Comparison of ENCODE assay signal across 18 cellular contexts in the genomic region with DNA sequence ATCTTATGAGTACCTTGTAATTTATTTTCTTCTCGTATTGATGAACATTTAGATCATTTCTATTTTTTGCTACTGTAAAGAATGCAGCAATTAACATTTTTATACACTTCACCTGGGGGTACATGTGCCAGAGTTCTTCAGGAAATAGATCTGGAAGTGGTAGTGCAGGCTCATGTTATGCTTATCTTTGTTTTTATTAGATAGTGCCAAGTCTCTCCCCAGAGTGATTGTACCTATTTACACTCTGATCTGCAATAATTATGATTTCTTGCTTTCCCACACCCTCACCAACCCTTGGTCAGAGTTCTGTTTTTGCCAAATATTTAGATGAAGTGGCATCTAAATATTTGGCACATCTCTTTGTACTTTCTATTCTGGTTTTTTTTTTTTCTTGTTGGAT. TPM values are rescaled to one million over a fixed set of nuclear protein-coding genes. Genes with fewer than 3 reads are reported as not detected.
A peak's percentile ranks its signal among the peaks of the same experiment; 100 is the strongest.
DNase-seq lines count a peak whose midpoint lies in the region; ATAC-seq and TF ChIP-seq lines count a peak whose summit lies in the region.
"Had no signal": no experiment of that assay in that cellular context is flagged by ENCODE, and none has a peak within 500 bp of the region (broad histone marks: within the 10 kb centered on the region; RNA-seq: fewer than 3 reads in every experiment).

No MANE protein-coding gene starts in this region.

- no peaks in the 10 kb centered on the region for H3K9me3 ChIP-seq in left ventricle myocardium inferior (replicated peaks)
- no peaks in the 10 kb centered on the region for H3K9me3 ChIP-seq in heart left ventricle
- no peaks in the 10 kb centered on the region for H3K9me3 ChIP-seq in PC-9 (ENCODE audit: insufficient read depth, low read depth)
- H3K9me3 ChIP-seq: BE2C, Caco-2, HAP-1 had no signal

- peaks cover 9% of the 10 kb centered on the region for H3K36me3 ChIP-seq in left ventricle myocardium inferior
- peaks cover 0 to 17% (median 4%) of the 10 kb centered on the region in 9 donors for H3K36me3 ChIP-seq in heart left ventricle
- H3K36me3 ChIP-seq in PC-9 (ENCODE audit: low read depth), result no peaks in the 10 kb centered on the region

- H3K79me2 ChIP-seq in PC-9 (ENCODE audit: low read depth), result peaks cover 17% of the 10 kb centered on the region

- intact Hi-C loops in left ventricle myocardium inferior (cut with micrococcal nuclease), result no loop called here
- intact Hi-C loops in heart left ventricle (cut with DNase I), result no loop called here
- intact Hi-C loops in PC-9 (cut with micrococcal nuclease; ENCODE audit: unreplicated experiment), result no loop called here

- CTCF ChIA-PET in PC-9 (lab: Charles Lee), result no interaction called here

- BruUV-seq in PC-9 (replicated peaks; lab: Mats Ljungman, UMichigan), result no TSS peak

- H3K27me3 ChIP-seq in left ventricle myocardium inferior (ENCODE audit: low read depth) (no peaks in the 10 kb centered on the region), heart left ventricle (no peaks in the 10 kb centered on the region), PC-9 (ENCODE audit: insufficient read depth, low read depth) (no peaks in the 10 kb centered on the region)
- H3K27me3 ChIP-seq: BE2C had no signal

- POLR2A ChIA-PET in PC-9 (lab: Charles Lee; ENCODE audit: unreplicated experiment), result no interaction called here

- ATAC-seq in heart left ventricle (no peak), HG02678 (IDR thresholded peaks at IDR 0.05; ENCODE audit: unreplicated experiment) (no peak)

- 29 to 38% (median 31%) methylated on average over 1 of the region's 1 CpG for WGBS in heart left ventricle, 4 donors

- no peak overlapping the region for H2AFZ ChIP-seq in PC-9
- H2AFZ ChIP-seq: GM23248 had no signal

- no peaks in the 10 kb centered on the region for H4K20me1 ChIP-seq in PC-9 (ENCODE audit: insufficient read depth)

- no peaks in the 10 kb centered on the region for H3K9me2 ChIP-seq in PC-9 (ENCODE audit: insufficient read depth)

- no peak for TF ChIP-seq CTCF in left ventricle myocardium inferior (IDR thresholded peaks at IDR 0.05; ENCODE audit: borderline replicate concordance)
- no peak for TF ChIP-seq CTCF in heart left ventricle (IDR thresholded peaks at IDR 0.05)
- no peak for TF ChIP-seq CTCF in PC-9 (conservative IDR thresholded peaks at IDR 0.05)

- peaks cover 57% of the 10 kb centered on the region for H3K4me1 ChIP-seq in left ventricle myocardium inferior
- peaks cover 0 to 50% (median 9%) of the 10 kb centered on the region in 12 donors for H3K4me1 ChIP-seq in heart left ventricle
- H3K4me1 ChIP-seq in PC-9 (replicated peaks; ENCODE audit: insufficient read depth), result no peaks in the 10 kb centered on the region

- no peak for TF ChIP-seq POLR2A in heart left ventricle (IDR thresholded peaks at IDR 0.05)

- H3K27ac ChIP-seq in left ventricle myocardium inferior (replicated peaks) (peak overlapping the region; percentile 77), heart left ventricle (peak overlapping the region in 4 of 12 donors; percentile 3 to 38 (median 14)), PC-9 (no peak overlapping the region)
- H3K27ac ChIP-seq: GM23248 had no signal

- H3K4me3 ChIP-seq in left ventricle myocardium inferior (no peak overlapping the region), heart left ventricle (no peak overlapping the region), PC-9 (no peak overlapping the region)
- H3K4me3 ChIP-seq: GM23248, HAP-1 had no signal

- H3F3A ChIP-seq in PC-9 (ENCODE audit: insufficient read depth, low read depth), result no peaks in the 10 kb centered on the region

- DNase-seq in left ventricle myocardium inferior (no peak), heart left ventricle (no peak), dermis blood vessel endothelial cell (peak; percentile 62), lung microvascular endothelial cell (ENCODE audit: low read depth in 2 of 2) (peak; percentile 14 to 83), amygdala (lab: John Stamatoyannopoulos, UW) (no peak), PC-9 (no peak)
- no peak for DNase-seq in activated CD4-positive, alpha-beta T cell treated with anti-CD3 and anti-CD28 coated beads for 1 hour
- DNase-seq: BE2C; Caco-2; CD4-positive, CD25-positive, alpha-beta regulatory T cell; GM23248; Karpas-422; NCI-H1092 treated with DMSO at 0.1 percent for 48 hours; NCI-H2081; NK-92 treated with Interleukin-12 subunit alpha and Interleukin-12 subunit beta, amount 100 ng/mL, for 24 hours; SHP77 had no signal

- H3K4me2 ChIP-seq in PC-9, result no peak overlapping the region

RNA-seq across cellular contexts. Expression of gene USP13, which starts 29.8 kb away (rescaled TPM):
- 162 TPM for total RNA-seq in left ventricle myocardium inferior
- 100 to 1,000 TPM in 8 of 9 donors, 10 to 100 TPM in 1; 82.1 to 287 (median 151) TPM for total RNA-seq in heart left ventricle
- polyA plus RNA-seq in heart left ventricle, result 10 to 100 TPM; 29.2 to 29.5 TPM
- 30.5 and 52.0 TPM in 2 replicates for total RNA-seq in dermis blood vessel endothelial cell
- total RNA-seq in lung microvascular endothelial cell, result 14.8 and 37.5 TPM in 2 replicates
- total RNA-seq in PC-9 (2021), result 24.7 and 24.8 TPM in 2 replicates

Comparison
In these comparisons a context has a peak if more than half of its experiments do, and no peak if none do; other contexts are left out.
1. DNase-seq: peak in dermis blood vessel endothelial cell (single experiment) and lung microvascular endothelial cell (2 of 2); none in left ventricle myocardium inferior (single experiment), heart left ventricle (0 of 5), amygdala (0 of 56), PC-9 (0 of 2) and activated CD4-positive, alpha-beta T cell treated with anti-CD3 and anti-CD28 coated beads for 1 hour (single experiment).